ENCODE assay signal across 8 cellular contexts in genomic region chr17:11996722-11997146, GRCh38. TPM values are rescaled to one million over a fixed set of nuclear protein-coding genes. Genes with fewer than 3 reads are reported as not detected.
A peak's percentile ranks its signal among the peaks of the same experiment; 100 is the strongest.
DNase-seq lines count a peak whose midpoint lies in the region; ATAC-seq and TF ChIP-seq lines count a peak whose summit lies in the region.

No MANE protein-coding gene starts in this region.

- H3K4me1 Mint-ChIP-seq in activated naive CD8-positive, alpha-beta T cell treated with anti-CD3 and anti-CD28 coated beads, Interleukin-2, amount 10 ng/mL, durations not matched to agents 7 days and 5 days: peaks cover 18% of the 10 kb centered on the region

- peak overlapping the region; percentile 27 to 43 for H3K27ac ChIP-seq in ovary

- no peak for TF ChIP-seq POLR2A in ovary (IDR thresholded peaks at IDR 0.05)

- no peaks in the 10 kb centered on the region for H3K4me1 ChIP-seq in BE2C
- H3K4me1 ChIP-seq in ovary (ENCODE audit: insufficient read depth): no peaks in the 10 kb centered on the region

- POLR2A ChIA-PET in activated naive CD8-positive, alpha-beta T cell treated with anti-CD3 and anti-CD28 coated beads, Interleukin-2, amount 10 ng/mL, durations not matched to agents 7 days and 5 days (lab: Charles Lee): interaction anchor here (0.5 to 5.8 kb wide), 26 partner anchors 8 to 1297 kb away, joined by 3 to 179 read pairs (median 5); partner anchors contain the start of genes ELAC2 and MAP2K4

- intact Hi-C loops in Right ventricle myocardium inferior (cut with DNase I) (loop anchor here (2.0 to 10.0 kb wide), 2 partner anchors 24 to 108 kb away; partner anchors contain the start of gene MAP2K4), ovary (cut with DNase I) (no loop called here)

- H3K36me3 ChIP-seq in BE2C (no peaks in the 10 kb centered on the region), ovary (no peaks in the 10 kb centered on the region)

- peak overlapping the region; percentile 100 for H3K4me3 Mint-ChIP-seq in activated naive CD8-positive, alpha-beta T cell treated with anti-CD3 and anti-CD28 coated beads, Interleukin-2, amount 10 ng/mL, durations not matched to agents 7 days and 5 days

- TF ChIP-seq EP300 in ovary (IDR thresholded peaks at IDR 0.05): no peak

- peak overlapping the region; percentile 92 for H3K27ac Mint-ChIP-seq in activated naive CD8-positive, alpha-beta T cell treated with anti-CD3 and anti-CD28 coated beads, Interleukin-2, amount 10 ng/mL, durations not matched to agents 7 days and 5 days

- WGBS in ovary, 3 donors: 0 to 2% (median 1%) methylated on average over 14 of the region's 14 CpGs

- TF ChIP-seq CTCF in BE2C (IDR thresholded peaks at IDR 0.05; ENCODE audit: low read depth, low read length) (no peak), ovary (IDR thresholded peaks at IDR 0.05) (no peak)

- ATAC-seq in GM18870 (IDR thresholded peaks at IDR 0.05; ENCODE audit: unreplicated experiment): peak; percentile 40
- ATAC-seq in HG03045 (IDR thresholded peaks at IDR 0.05; ENCODE audit: unreplicated experiment): peak; percentile 18
- peak; percentile 40 for ATAC-seq in activated naive CD8-positive, alpha-beta T cell treated with anti-CD3 and anti-CD28 coated beads, Interleukin-2, amount 10 ng/mL, durations not matched to agents 7 days and 5 days (ENCODE audit: low read depth)
- peak; percentile 21 for ATAC-seq in Right ventricle myocardium inferior

- peaks cover 4% of the 10 kb centered on the region for H3K27me3 Mint-ChIP-seq in activated naive CD8-positive, alpha-beta T cell treated with anti-CD3 and anti-CD28 coated beads, Interleukin-2, amount 10 ng/mL, durations not matched to agents 7 days and 5 days

- H3K4me3 ChIP-seq in BE2C (ENCODE audit: low read depth, low read length) (peak overlapping the region; percentile 73), ovary (peak overlapping the region; percentile 94)

- no peaks in the 10 kb centered on the region for H3K27me3 ChIP-seq in BE2C
- no peaks in the 10 kb centered on the region for H3K27me3 ChIP-seq in ovary

- H3K9me3 ChIP-seq in BE2C: no peaks in the 10 kb centered on the region
- H3K9me3 ChIP-seq in ovary: no peaks in the 10 kb centered on the region

- DNase-seq in BE2C (no peak), NCI-H524 (lab: John Stamatoyannopoulos, UW) (peak; percentile 50 to 66), Right ventricle myocardium inferior (ENCODE audit: missing footprints) (no peak), ovary (no peak), NCI-H1048 (lab: John Stamatoyannopoulos, UW) (no peak)
- no peak for DNase-seq in activated naive CD8-positive, alpha-beta T cell treated with anti-CD3 and anti-CD28 coated beads, Interleukin-2, amount 10 ng/mL, durations not matched to agents 7 days and 5 days

- H3K9me3 Mint-ChIP-seq in activated naive CD8-positive, alpha-beta T cell treated with anti-CD3 and anti-CD28 coated beads, Interleukin-2, amount 10 ng/mL, durations not matched to agents 7 days and 5 days: no peaks in the 10 kb centered on the region

- peaks cover 20% of the 10 kb centered on the region for H3K36me3 Mint-ChIP-seq in activated naive CD8-positive, alpha-beta T cell treated with anti-CD3 and anti-CD28 coated beads, Interleukin-2, amount 10 ng/mL, durations not matched to agents 7 days and 5 days

RNA-seq across cellular contexts. Expression of gene ZNF18, which starts 0.5 kb away (rescaled TPM):
- 9.4 TPM for polyA plus RNA-seq in BE2C (2012; ENCODE audit: insufficient read depth, insufficient read length, low read depth)
- total RNA-seq in activated naive CD8-positive, alpha-beta T cell treated with anti-CD3 and anti-CD28 coated beads, Interleukin-2, amount 10 ng/mL, durations not matched to agents 7 days and 5 days: 10 to 100 TPM; 16.3 to 18.1 TPM
- total RNA-seq in Right ventricle myocardium inferior: 4.5 TPM
- 10 to 100 TPM in 1 of 7 donors, 1 to 10 TPM in 6; 2.9 to 12.2 (median 6.4) TPM for total RNA-seq in ovary
- polyA plus RNA-seq in ovary: 1 to 10 TPM; 5.0 to 7.8 TPM

RNA-seq across cellular contexts. Expression of gene MAP2K4, which starts 23.9 kb away (rescaled TPM):
- 6.7 TPM for polyA plus RNA-seq in BE2C (2012; ENCODE audit: insufficient read depth, insufficient read length, low read depth)
- total RNA-seq in activated naive CD8-positive, alpha-beta T cell treated with anti-CD3 and anti-CD28 coated beads, Interleukin-2, amount 10 ng/mL, durations not matched to agents 7 days and 5 days: 10 to 100 TPM; 44.6 to 47.1 TPM
- total RNA-seq in Right ventricle myocardium inferior (25.7 TPM), ovary (10 to 100 TPM; 29.4 to 66.8 (median 43.5) TPM)
- 10 to 100 TPM; 12.1 to 20.3 TPM for polyA plus RNA-seq in ovary

Comparison
In these comparisons a context has a peak if more than half of its experiments do, and no peak if none do; other contexts are left out.
1. DNase-seq: peak in NCI-H524 (2 of 2); none in BE2C (single experiment), activated naive CD8-positive, alpha-beta T cell treated with anti-CD3 and anti-CD28 coated beads, Interleukin-2, amount 10 ng/mL, durations not matched to agents 7 days and 5 days (single experiment), Right ventricle myocardium inferior (single experiment), ovary (0 of 5) and NCI-H1048 (single experiment).
2. Peak in every context shown above with its lines, with median percentiles within 50 percentile points of each other: ATAC-seq.